In genomic region chr16:88865310-88865709, GRCh38 we compare ENCODE assay signal across 39 cellular contexts. TPM values are rescaled to one million over a fixed set of nuclear protein-coding genes. Genes with fewer than 3 reads are reported as not detected.
"Had no signal": no experiment of that assay in that cellular context is flagged by ENCODE, and none has a peak within 500 bp of the region (broad histone marks: within the 10 kb centered on the region; RNA-seq: fewer than 3 reads in every experiment).

No MANE protein-coding gene starts in this region.

- H3K4me2 ChIP-seq: KMS-11 had no signal

- H3K36me3 ChIP-seq: MG63 had no signal

- H3K9me3 ChIP-seq: MG63 had no signal

- H3K27ac ChIP-seq: KMS-11 had no signal

- H3K9ac ChIP-seq: KMS-11 had no signal

- H3K27me3 ChIP-seq: MG63 had no signal

- DNase-seq: Karpas-422, Kasumi-1, MG63, MM.1S, MV-4-11, NCI-H1048, NCI-H1092, NCI-H1092 treated with DMSO at 0.1 percent for 48 hours, NCI-H1105, NCI-H1105 treated with DMSO at 0.1 percent for 48 hours, NCI-H1417, NCI-H1417 treated with DMSO at 0.1 percent for 48 hours, NCI-H1436, NCI-H1436 treated with DMSO at 0.1 percent for 48 hours, NCI-H146, NCI-H1694, NCI-H1694 treated with DMSO at 0.1 percent for 48 hours, NCI-H187, NCI-H187 treated with DMSO at 0.1 percent for 48 hours, NCI-H1930, NCI-H2029, NCI-H2029 treated with DMSO at 0.1 percent for 48 hours, NCI-H2081, NCI-H2081 treated with DMSO at 0.1 percent for 48 hours, NCI-H2107, NCI-H2171, NCI-H2171 treated with DMSO at 0.1 percent for 48 hours, NCI-H2227 treated with DMSO at 0.1 percent for 48 hours, NCI-H226, NCI-H345, NCI-H446, NCI-H446 treated with DMSO at 0.1 percent for 48 hours, NCI-H510A, NCI-H510A treated with DMSO at 0.1 percent for 48 hours had no signal

- H3K4me3 ChIP-seq: MG63 had no signal

RNA-seq across cellular contexts. Expression of gene PABPN1L, which starts 1.1 kb away (rescaled TPM):
- total RNA-seq: LHCN-M2, M059J, MCF 10A, NCI-H460 had no signal
